8 cellular contexts compared by ENCODE assay signal in genomic region chr12:56007148-56007891, GRCh38. TPM values are rescaled to one million over a fixed set of nuclear protein-coding genes. Genes with fewer than 3 reads are reported as not detected.
DNase-seq lines count a peak whose midpoint lies in the region; ATAC-seq and TF ChIP-seq lines count a peak whose summit lies in the region.

No MANE protein-coding gene starts in this region.

- TF ChIP-seq CTCF in RWPE2 (IDR thresholded peaks at IDR 0.05; ENCODE audit: poor library complexity, severe bottlenecking) (peak; percentile 5), fibroblast of the aortic adventitia (IDR thresholded peaks at IDR 0.05; ENCODE audit: insufficient read depth, low read length) (no peak), natural killer cell (IDR thresholded peaks at IDR 0.05) (no peak)

- no peaks in the 10 kb centered on the region; the same call in 1 of the 2 replicates for H3K36me3 ChIP-seq in RWPE2 (ENCODE audit: low read depth)

- H3K4me1 ChIP-seq in RWPE2 (ENCODE audit: insufficient read depth, poor library complexity, severe bottlenecking) = no peaks in the 10 kb centered on the region

- peak overlapping the region; percentile 77 for H3K27ac ChIP-seq in RWPE2 (ENCODE audit: poor library complexity, severe bottlenecking)

- DNase-seq in COLO829 (ENCODE audit: low spot score) (peak; percentile 91), LHCN-M2 (ENCODE audit: low read depth) (peak; percentile 81), RWPE2 (ENCODE audit: low spot score) (peak; percentile 84), fibroblast of the aortic adventitia (ENCODE audit: low read depth) (peak; percentile 82), natural killer cell (peak; percentile 51)
- peak; percentile 62 for DNase-seq in activated T-helper 9 cell treated with anti-CD3 and anti-CD28 coated beads, Interleukin-2, amount 50 U/mL, for 16 hours (ENCODE audit: low read depth)
- DNase-seq in stimulated activated naive B cell treated with anti-CD40 and anti-IgM and Interleukin-4, amounts not matched to agents 10 μg/mL and 1 μg/mL and 100 μg/mL, for 72 hours = peak; percentile 70

- peaks cover 7 to 19% of the 10 kb centered on the region in 2 donors for H3K4me1 Mint-ChIP-seq in natural killer cell
- H3K4me1 Mint-ChIP-seq in stimulated activated naive B cell treated with anti-CD40 and anti-IgM and Interleukin-4, amounts not matched to agents 10 μg/mL and 1 μg/mL and 100 μg/mL, for 72 hours = peaks cover 17 to 29% of the 10 kb centered on the region in 2 donors

- H3K27me3 Mint-ChIP-seq in natural killer cell (ENCODE audit: low read depth in 2 of 2) = no peaks in the 10 kb centered on the region
- H3K27me3 Mint-ChIP-seq in stimulated activated naive B cell treated with anti-CD40 and anti-IgM and Interleukin-4, amounts not matched to agents 10 μg/mL and 1 μg/mL and 100 μg/mL, for 72 hours = no peaks in the 10 kb centered on the region

- ATAC-seq in GM21515 (IDR thresholded peaks at IDR 0.05; ENCODE audit: unreplicated experiment) = peak; percentile 41
- ATAC-seq in RWPE2 (ENCODE audit: low read depth) = peak; percentile 80
- peak; percentile 79 to 88 (median 85) for ATAC-seq in natural killer cell
- ATAC-seq in stimulated activated naive B cell treated with anti-CD40 and anti-IgM and Interleukin-4, amounts not matched to agents 10 μg/mL and 1 μg/mL and 100 μg/mL, for 72 hours (replicated peaks) = peak; percentile 87

- H3K9me3 ChIP-seq in RWPE2 (ENCODE audit: severe bottlenecking) = no peaks in the 10 kb centered on the region

- no peaks in the 10 kb centered on the region for H3K9me3 Mint-ChIP-seq in natural killer cell
- H3K9me3 Mint-ChIP-seq in stimulated activated naive B cell treated with anti-CD40 and anti-IgM and Interleukin-4, amounts not matched to agents 10 μg/mL and 1 μg/mL and 100 μg/mL, for 72 hours = peaks cover 0 to 1% of the 10 kb centered on the region in 2 donors

- H3K4me3 Mint-ChIP-seq in natural killer cell = peak overlapping the region; percentile 89
- peak overlapping the region; percentile 79 to 93 for H3K4me3 Mint-ChIP-seq in stimulated activated naive B cell treated with anti-CD40 and anti-IgM and Interleukin-4, amounts not matched to agents 10 μg/mL and 1 μg/mL and 100 μg/mL, for 72 hours

- H3K36me3 Mint-ChIP-seq in natural killer cell = no peaks in the 10 kb centered on the region
- peaks cover 9 to 17% of the 10 kb centered on the region in 2 donors for H3K36me3 Mint-ChIP-seq in stimulated activated naive B cell treated with anti-CD40 and anti-IgM and Interleukin-4, amounts not matched to agents 10 μg/mL and 1 μg/mL and 100 μg/mL, for 72 hours

- H3K27ac Mint-ChIP-seq in natural killer cell = peak overlapping the region; percentile 57 to 69
- peak overlapping the region; percentile 76 for H3K27ac Mint-ChIP-seq in stimulated activated naive B cell treated with anti-CD40 and anti-IgM and Interleukin-4, amounts not matched to agents 10 μg/mL and 1 μg/mL and 100 μg/mL, for 72 hours

- peak overlapping the region; percentile 41 for H3K4me3 ChIP-seq in RWPE2 (ENCODE audit: severe bottlenecking)
- H3K4me3 ChIP-seq in fibroblast of the aortic adventitia (ENCODE audit: low read depth, low read length) = peak overlapping the region; percentile 79

- intact Hi-C loops in natural killer cell (cut with micrococcal nuclease) = no loop called here

- no peaks in the 10 kb centered on the region for H3K27me3 ChIP-seq in RWPE2 (ENCODE audit: insufficient read depth, poor library complexity, severe bottlenecking)

RNA-seq across cellular contexts. Expression of gene SUOX, which starts 10.2 kb away (rescaled TPM):
- total RNA-seq in LHCN-M2 (2014; rRNA removed) = 16.1 and 21.8 TPM in 2 replicates
- polyA plus RNA-seq in LHCN-M2 (2012) = 11.7 TPM
- total RNA-seq in fibroblast of the aortic adventitia (ENCODE audit: low replicate concordance) = 20.4 and 40.4 TPM in 2 replicates
- total RNA-seq in natural killer cell = 10 to 100 TPM; 11.0 to 15.9 (median 14.6) TPM

RNA-seq across cellular contexts. Expression of gene IKZF4, which starts 13.5 kb away (rescaled TPM):
- total RNA-seq in LHCN-M2 (2014; rRNA removed) (2.2 and 3.4 TPM in 2 replicates), fibroblast of the aortic adventitia (ENCODE audit: low replicate concordance) (0.65 and 3.4 TPM in 2 replicates), natural killer cell (1 to 10 TPM; 4.4 to 5.5 (median 5.5) TPM)
- polyA plus RNA-seq in LHCN-M2 (2012) = 2.4 TPM

RNA-seq across cellular contexts. Expression of gene RAB5B, which starts 33.4 kb away (rescaled TPM):
- 46.7 and 60.3 TPM in 2 replicates for total RNA-seq in LHCN-M2 (2014; rRNA removed)
- 58.5 TPM for polyA plus RNA-seq in LHCN-M2 (2012)
- 47.8 and 75.2 TPM in 2 replicates for total RNA-seq in fibroblast of the aortic adventitia (ENCODE audit: low replicate concordance)
- total RNA-seq in natural killer cell = 10 to 100 TPM; 69.4 to 80.0 (median 78.2) TPM

RNA-seq across cellular contexts. Expression of gene RPS26, which starts 34.4 kb away (rescaled TPM):
- total RNA-seq in LHCN-M2 (2014; rRNA removed) (414 and 1,103 TPM in 2 replicates), fibroblast of the aortic adventitia (ENCODE audit: low replicate concordance) (321 and 893 TPM in 2 replicates), natural killer cell (10 to 100 TPM; 29.5 to 50.3 (median 35.5) TPM)
- 1,475 TPM for polyA plus RNA-seq in LHCN-M2 (2012)

RNA-seq across cellular contexts. Expression of gene CDK2, which starts 40.7 kb away (rescaled TPM):
- 64.4 and 66.5 TPM in 2 replicates for total RNA-seq in LHCN-M2 (2014; rRNA removed)
- 43.7 TPM for polyA plus RNA-seq in LHCN-M2 (2012)
- total RNA-seq in fibroblast of the aortic adventitia (ENCODE audit: low replicate concordance) = 8.5 and 38.5 TPM in 2 replicates
- total RNA-seq in natural killer cell = 10 to 100 TPM; 19.5 to 27.3 (median 27.3) TPM

Comparison
In these comparisons a context has a peak if more than half of its experiments do, and no peak if none do; other contexts are left out.
1. Peak in every context shown above with its lines: DNase-seq, ATAC-seq, H3K4me3 ChIP-seq and H3K27ac ChIP-seq.